1 cellular context compared by ENCODE assay signal in the genomic region with DNA sequence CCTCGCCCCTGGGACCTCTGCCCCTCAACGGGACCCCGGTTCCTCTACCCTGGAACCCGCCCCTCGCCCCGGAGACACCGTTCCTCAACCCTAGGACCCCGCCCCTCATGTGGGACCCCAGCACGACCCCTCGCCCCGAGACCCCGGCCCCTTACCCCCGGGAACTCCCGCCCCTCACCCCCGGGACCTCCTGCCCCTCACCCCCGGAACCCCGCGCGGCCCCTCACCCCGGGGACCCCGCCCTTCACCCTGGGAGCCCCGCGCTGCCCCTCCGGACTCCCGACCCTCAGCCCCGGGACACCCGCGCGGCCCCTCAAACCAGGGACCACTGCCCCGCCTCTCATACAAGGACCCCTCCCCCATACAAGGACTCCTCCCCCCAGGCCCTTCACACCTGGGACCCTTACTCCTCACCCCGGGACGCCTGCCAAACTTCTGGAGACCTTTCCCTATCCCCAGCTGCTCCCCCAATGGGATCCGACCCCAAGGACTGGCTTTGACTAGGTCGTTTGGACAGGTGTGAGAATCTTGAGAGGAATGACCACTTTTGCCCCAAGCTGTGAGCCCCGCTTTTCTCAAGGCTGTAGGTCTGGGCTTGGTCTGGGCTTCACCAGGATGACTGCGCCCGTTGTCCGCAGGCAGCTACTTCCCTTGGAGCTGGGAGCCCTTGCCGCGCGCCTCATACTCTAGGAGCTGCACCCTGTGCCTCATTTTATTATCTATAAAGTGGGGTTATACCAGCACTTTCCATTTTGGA.
TF ChIP-seq lines count a peak whose summit lies in the region.

No MANE protein-coding gene starts in this region.

TF ChIP-seq in GM23338, 12 proteins besides CTCF, POLR2A, EP300 and RAD21 (continued from another document):
- TF ChIP-seq, protein P1, sequence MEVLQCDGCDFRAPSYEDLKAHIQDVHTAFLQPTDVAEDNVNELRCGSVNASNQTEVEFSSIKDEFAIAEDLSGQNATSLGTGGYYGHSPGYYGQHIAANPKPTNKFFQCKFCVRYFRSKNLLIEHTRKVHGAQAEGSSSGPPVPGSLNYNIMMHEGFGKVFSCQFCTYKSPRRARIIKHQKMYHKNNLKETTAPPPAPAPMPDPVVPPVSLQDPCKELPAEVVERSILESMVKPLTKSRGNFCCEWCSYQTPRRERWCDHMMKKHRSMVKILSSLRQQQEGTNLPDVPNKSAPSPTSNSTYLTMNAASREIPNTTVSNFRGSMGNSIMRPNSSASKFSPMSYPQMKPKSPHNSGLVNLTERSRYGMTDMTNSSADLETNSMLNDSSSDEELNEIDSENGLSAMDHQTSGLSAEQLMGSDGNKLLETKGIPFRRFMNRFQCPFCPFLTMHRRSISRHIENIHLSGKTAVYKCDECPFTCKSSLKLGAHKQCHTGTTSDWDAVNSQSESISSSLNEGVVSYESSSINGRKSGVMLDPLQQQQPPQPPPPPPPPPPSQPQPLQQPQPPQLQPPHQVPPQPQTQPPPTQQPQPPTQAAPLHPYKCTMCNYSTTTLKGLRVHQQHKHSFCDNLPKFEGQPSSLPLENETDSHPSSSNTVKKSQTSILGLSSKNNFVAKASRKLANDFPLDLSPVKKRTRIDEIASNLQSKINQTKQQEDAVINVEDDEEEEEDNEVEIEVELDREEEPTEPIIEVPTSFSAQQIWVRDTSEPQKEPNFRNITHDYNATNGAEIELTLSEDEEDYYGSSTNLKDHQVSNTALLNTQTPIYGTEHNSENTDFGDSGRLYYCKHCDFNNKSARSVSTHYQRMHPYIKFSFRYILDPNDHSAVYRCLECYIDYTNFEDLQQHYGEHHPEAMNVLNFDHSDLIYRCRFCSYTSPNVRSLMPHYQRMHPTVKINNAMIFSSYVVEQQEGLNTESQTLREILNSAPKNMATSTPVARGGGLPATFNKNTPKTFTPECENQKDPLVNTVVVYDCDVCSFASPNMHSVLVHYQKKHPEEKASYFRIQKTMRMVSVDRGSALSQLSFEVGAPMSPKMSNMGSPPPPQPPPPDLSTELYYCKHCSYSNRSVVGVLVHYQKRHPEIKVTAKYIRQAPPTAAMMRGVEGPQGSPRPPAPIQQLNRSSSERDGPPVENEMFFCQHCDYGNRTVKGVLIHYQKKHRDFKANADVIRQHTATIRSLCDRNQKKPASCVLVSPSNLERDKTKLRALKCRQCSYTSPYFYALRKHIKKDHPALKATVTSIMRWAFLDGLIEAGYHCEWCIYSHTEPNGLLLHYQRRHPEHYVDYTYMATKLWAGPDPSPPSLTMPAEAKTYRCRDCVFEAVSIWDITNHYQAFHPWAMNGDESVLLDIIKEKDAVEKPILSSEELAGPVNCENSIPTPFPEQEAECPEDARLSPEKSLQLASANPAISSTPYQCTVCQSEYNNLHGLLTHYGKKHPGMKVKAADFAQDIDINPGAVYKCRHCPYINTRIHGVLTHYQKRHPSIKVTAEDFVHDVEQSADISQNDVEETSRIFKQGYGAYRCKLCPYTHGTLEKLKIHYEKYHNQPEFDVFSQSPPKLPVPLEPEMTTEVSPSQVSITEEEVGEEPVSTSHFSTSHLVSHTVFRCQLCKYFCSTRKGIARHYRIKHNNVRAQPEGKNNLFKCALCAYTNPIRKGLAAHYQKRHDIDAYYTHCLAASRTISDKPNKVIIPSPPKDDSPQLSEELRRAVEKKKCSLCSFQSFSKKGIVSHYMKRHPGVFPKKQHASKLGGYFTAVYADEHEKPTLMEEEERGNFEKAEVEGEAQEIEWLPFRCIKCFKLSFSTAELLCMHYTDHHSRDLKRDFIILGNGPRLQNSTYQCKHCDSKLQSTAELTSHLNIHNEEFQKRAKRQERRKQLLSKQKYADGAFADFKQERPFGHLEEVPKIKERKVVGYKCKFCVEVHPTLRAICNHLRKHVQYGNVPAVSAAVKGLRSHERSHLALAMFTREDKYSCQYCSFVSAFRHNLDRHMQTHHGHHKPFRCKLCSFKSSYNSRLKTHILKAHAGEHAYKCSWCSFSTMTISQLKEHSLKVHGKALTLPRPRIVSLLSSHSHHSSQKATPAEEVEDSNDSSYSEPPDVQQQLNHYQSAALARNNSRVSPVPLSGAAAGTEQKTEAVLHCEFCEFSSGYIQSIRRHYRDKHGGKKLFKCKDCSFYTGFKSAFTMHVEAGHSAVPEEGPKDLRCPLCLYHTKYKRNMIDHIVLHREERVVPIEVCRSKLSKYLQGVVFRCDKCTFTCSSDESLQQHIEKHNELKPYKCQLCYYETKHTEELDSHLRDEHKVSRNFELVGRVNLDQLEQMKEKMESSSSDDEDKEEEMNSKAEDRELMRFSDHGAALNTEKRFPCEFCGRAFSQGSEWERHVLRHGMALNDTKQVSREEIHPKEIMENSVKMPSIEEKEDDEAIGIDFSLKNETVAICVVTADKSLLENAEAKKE (CRISPR knock-in tag; IDR thresholded peaks at IDR 0.05) = no peak
- TF ChIP-seq ZNF114 (CRISPR knock-in tag; IDR thresholded peaks at IDR 0.05) (no peak), EZH2phosphoT487 (IDR thresholded peaks at IDR 0.05; ENCODE audit: unreplicated experiment) (no peak), ZNF331 (CRISPR knock-in tag; IDR thresholded peaks at IDR 0.05; ENCODE audit: low read depth) (no peak), NANOG (IDR thresholded peaks at IDR 0.05; ENCODE audit: borderline replicate concordance) (no peak), POLR2AphosphoS5 (IDR thresholded peaks at IDR 0.05; ENCODE audit: low read depth) (no peak), STAT1 (IDR thresholded peaks at IDR 0.05; ENCODE audit: unreplicated experiment) (no peak), JUNB (IDR thresholded peaks at IDR 0.05; ENCODE audit: unreplicated experiment) (no peak)
- TF ChIP-seq, protein P2, sequence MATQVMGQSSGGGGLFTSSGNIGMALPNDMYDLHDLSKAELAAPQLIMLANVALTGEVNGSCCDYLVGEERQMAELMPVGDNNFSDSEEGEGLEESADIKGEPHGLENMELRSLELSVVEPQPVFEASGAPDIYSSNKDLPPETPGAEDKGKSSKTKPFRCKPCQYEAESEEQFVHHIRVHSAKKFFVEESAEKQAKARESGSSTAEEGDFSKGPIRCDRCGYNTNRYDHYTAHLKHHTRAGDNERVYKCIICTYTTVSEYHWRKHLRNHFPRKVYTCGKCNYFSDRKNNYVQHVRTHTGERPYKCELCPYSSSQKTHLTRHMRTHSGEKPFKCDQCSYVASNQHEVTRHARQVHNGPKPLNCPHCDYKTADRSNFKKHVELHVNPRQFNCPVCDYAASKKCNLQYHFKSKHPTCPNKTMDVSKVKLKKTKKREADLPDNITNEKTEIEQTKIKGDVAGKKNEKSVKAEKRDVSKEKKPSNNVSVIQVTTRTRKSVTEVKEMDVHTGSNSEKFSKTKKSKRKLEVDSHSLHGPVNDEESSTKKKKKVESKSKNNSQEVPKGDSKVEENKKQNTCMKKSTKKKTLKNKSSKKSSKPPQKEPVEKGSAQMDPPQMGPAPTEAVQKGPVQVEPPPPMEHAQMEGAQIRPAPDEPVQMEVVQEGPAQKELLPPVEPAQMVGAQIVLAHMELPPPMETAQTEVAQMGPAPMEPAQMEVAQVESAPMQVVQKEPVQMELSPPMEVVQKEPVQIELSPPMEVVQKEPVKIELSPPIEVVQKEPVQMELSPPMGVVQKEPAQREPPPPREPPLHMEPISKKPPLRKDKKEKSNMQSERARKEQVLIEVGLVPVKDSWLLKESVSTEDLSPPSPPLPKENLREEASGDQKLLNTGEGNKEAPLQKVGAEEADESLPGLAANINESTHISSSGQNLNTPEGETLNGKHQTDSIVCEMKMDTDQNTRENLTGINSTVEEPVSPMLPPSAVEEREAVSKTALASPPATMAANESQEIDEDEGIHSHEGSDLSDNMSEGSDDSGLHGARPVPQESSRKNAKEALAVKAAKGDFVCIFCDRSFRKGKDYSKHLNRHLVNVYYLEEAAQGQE (IDR thresholded peaks at IDR 0.05; ENCODE audit: unreplicated experiment) = no peak
- TF ChIP-seq, protein P3, sequence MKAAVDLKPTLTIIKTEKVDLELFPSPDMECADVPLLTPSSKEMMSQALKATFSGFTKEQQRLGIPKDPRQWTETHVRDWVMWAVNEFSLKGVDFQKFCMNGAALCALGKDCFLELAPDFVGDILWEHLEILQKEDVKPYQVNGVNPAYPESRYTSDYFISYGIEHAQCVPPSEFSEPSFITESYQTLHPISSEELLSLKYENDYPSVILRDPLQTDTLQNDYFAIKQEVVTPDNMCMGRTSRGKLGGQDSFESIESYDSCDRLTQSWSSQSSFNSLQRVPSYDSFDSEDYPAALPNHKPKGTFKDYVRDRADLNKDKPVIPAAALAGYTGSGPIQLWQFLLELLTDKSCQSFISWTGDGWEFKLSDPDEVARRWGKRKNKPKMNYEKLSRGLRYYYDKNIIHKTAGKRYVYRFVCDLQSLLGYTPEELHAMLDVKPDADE (IDR thresholded peaks at IDR 0.05) = no peak
